ENCODE assay signal across 8 cellular contexts in genomic region chr20:8020314-8021079, GRCh38. TPM values are rescaled to one million over a fixed set of nuclear protein-coding genes. Genes with fewer than 3 reads are reported as not detected.
DNase-seq lines count a peak whose midpoint lies in the region; ATAC-seq and TF ChIP-seq lines count a peak whose summit lies in the region.

No MANE protein-coding gene starts in this region.

- ATAC-seq in GM19324 (IDR thresholded peaks at IDR 0.05; ENCODE audit: low FRiP score, unreplicated experiment) (peak; percentile 34), HG03354 (IDR thresholded peaks at IDR 0.05; ENCODE audit: poor library complexity, severe bottlenecking, unreplicated experiment) (peak; percentile 46)

- no peaks in the 10 kb centered on the region for H3K9me3 Mint-ChIP-seq in Caco-2 (ENCODE audit: unreplicated experiment)
- peaks cover 0 to 2% (median 0%) of the 10 kb centered on the region in 7 donors for H3K9me3 Mint-ChIP-seq in CD14-positive monocyte

- intact Hi-C loops in Caco-2 (cut with micrococcal nuclease; ENCODE audit: unreplicated experiment) = no loop called here
- intact Hi-C loops in CD14-positive monocyte (cut with micrococcal nuclease) = loop anchor here in 1 of 2 donors (5.0 kb wide), 1 partner anchor 77 kb away; no protein-coding TSS in a partner anchor
- intact Hi-C loops in colonic mucosa (cut with DNase I) = no loop called here

- H3K9ac ChIP-seq in iPS-20b (ENCODE audit: low read depth, low read length) (peak overlapping the region; percentile 78; the same call in 1 of the 2 replicates), colonic mucosa (ENCODE audit: low read depth in 2 of 2, low read length in 2 of 2) (no peak overlapping the region)

- POLR2A ChIA-PET in Caco-2 (lab: Charles Lee) = no interaction called here

- CTCF ChIA-PET in Caco-2 (lab: Charles Lee) = no interaction called here

- H3K27me3 ChIP-seq in Caco-2 (replicated peaks; ENCODE audit: control insufficient read depth, insufficient read depth, low read length) = no peaks in the 10 kb centered on the region; the same call in 1 of the 2 replicates
- peaks cover 3% of the 10 kb centered on the region; the same call in 1 of the 2 replicates for H3K27me3 ChIP-seq in iPS-20b (ENCODE audit: insufficient read depth, low read length)
- no peaks in the 10 kb centered on the region for H3K27me3 ChIP-seq in colonic mucosa

- H3K36me3 ChIP-seq in Caco-2 (ENCODE audit: control insufficient read depth, insufficient read depth, low read length) (no peaks in the 10 kb centered on the region), iPS-20b (ENCODE audit: insufficient read depth, low read depth, low read length) (no peaks in the 10 kb centered on the region), colonic mucosa (no peaks in the 10 kb centered on the region)

- no peak overlapping the region for H3K27ac Mint-ChIP-seq in Caco-2 (ENCODE audit: unreplicated experiment)
- H3K27ac Mint-ChIP-seq in CD14-positive monocyte = no peak overlapping the region

- H3K4me1 Mint-ChIP-seq in Caco-2 (ENCODE audit: low read depth, unreplicated experiment) (no peaks in the 10 kb centered on the region), CD14-positive monocyte (peaks cover 15% of the 10 kb centered on the region)

- DNase-seq in Caco-2 (no peak), RPMI7951 (ENCODE audit: low read depth) (peak; percentile 81), GOT3 (lab: John Stamatoyannopoulos, UW) (no peak), CD14-positive monocyte (ENCODE audit: low spot score) (no peak), colonic mucosa (no peak)

- H3K36me3 Mint-ChIP-seq in Caco-2 (ENCODE audit: insufficient read depth, unreplicated experiment) (no peaks in the 10 kb centered on the region), CD14-positive monocyte (peaks cover 0 to 3% of the 10 kb centered on the region in 2 donors)

- BruUV-seq in Caco-2 (replicated peaks; lab: Mats Ljungman, UMichigan) = no TSS peak

- H3K9me3 ChIP-seq in Caco-2 (no peaks in the 10 kb centered on the region), iPS-20b (ENCODE audit: insufficient read depth, low read depth, low read length) (no peaks in the 10 kb centered on the region), colonic mucosa (no peaks in the 10 kb centered on the region)

- no peak overlapping the region; the same call in 1 of the 2 replicates for H3K4me3 ChIP-seq in Caco-2 (ENCODE audit: low read depth, low read length)
- H3K4me3 ChIP-seq in iPS-20b (ENCODE audit: low read length) = peak overlapping the region; percentile 79
- no peak overlapping the region for H3K4me3 ChIP-seq in colonic mucosa

- H3K27ac ChIP-seq in iPS-20b (ENCODE audit: low read length) = no peak overlapping the region
- no peak overlapping the region for H3K27ac ChIP-seq in colonic mucosa

- TF ChIP-seq CTCF in Caco-2 (IDR thresholded peaks at IDR 0.05; ENCODE audit: insufficient read depth in 1 of 2, low read depth in 1 of 2, low read length in 1 of 2, severe bottlenecking in 1 of 2, unreplicated experiment in 1 of 2) (no peak), CD14-positive monocyte (IDR thresholded peaks at IDR 0.05) (no peak), colonic mucosa (IDR thresholded peaks at IDR 0.05) (no peak)

- peaks cover 4% of the 10 kb centered on the region; the same call in 1 of the 2 replicates for H3K4me1 ChIP-seq in Caco-2
- H3K4me1 ChIP-seq in iPS-20b (ENCODE audit: insufficient read depth, low read length) = no peaks in the 10 kb centered on the region; the same call in 1 of the 2 replicates
- H3K4me1 ChIP-seq in colonic mucosa = no peaks in the 10 kb centered on the region

- H3K4me3 Mint-ChIP-seq in Caco-2 (ENCODE audit: unreplicated experiment) (peak overlapping the region; percentile 77), CD14-positive monocyte (peak overlapping the region in 1 of 2 donors; percentile 75)

- H3K27me3 Mint-ChIP-seq in Caco-2 (ENCODE audit: insufficient read depth, unreplicated experiment) (peaks cover 4% of the 10 kb centered on the region), CD14-positive monocyte (ENCODE audit: low read depth in 3 of 3) (peaks cover 0 to 2% (median 0%) of the 10 kb centered on the region in 3 donors)

RNA-seq across cellular contexts. Expression of gene TMX4, which starts 0.9 kb away (rescaled TPM):
- 13.6 and 17.0 TPM in 2 replicates for total RNA-seq in Caco-2 (2022)
- total RNA-seq in RPMI7951 (2014; rRNA removed; shearing (Covaris generic)) = 53.2 and 56.6 TPM in 2 replicates
- 10 to 100 TPM; 55.2 to 67.9 TPM for polyA plus RNA-seq in CD14-positive monocyte
- 10 to 100 TPM; 26.5 to 28.0 TPM for total RNA-seq in colonic mucosa
